12 cellular contexts compared by ENCODE assay signal in the genomic region with DNA sequence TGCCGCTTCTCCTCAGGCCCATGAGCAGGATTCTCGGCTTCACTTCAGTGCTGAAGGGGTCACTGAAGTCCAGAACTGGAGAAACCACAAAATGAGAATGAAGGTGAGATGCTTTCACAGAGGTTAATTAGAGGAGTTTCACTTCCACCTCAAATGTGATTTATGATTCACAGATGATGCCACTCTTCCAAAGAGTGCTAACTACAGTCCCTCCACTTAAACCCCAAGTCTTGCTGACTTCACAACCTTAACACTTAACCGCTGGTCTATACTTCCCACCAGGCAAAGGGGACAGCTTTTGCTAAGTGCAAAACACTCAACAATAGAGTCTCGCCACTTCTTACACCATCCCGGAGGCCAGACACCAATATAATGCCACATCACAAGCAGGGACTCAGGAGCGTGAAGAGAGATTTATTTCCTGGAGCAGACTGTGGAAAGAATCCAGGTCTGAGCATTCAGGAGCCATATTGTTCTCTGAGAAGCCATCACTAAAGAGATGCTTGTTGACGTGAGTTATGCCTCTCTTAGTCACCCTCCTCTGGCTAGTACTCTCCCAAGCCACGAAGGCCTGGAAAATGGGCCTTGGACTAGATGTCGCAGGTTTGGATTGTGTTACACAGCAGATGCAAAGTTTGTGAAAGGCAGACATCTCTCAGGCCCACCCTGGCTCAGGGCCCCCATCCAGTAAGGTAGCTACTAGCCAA. TPM values are rescaled to one million over a fixed set of nuclear protein-coding genes. Genes with fewer than 3 reads are reported as not detected.
A peak's percentile ranks its signal among the peaks of the same experiment; 100 is the strongest.
DNase-seq lines count a peak whose midpoint lies in the region; ATAC-seq, FAIRE-seq and TF ChIP-seq lines count a peak whose summit lies in the region.
"Had no signal": no experiment of that assay in that cellular context is flagged by ENCODE, and none has a peak within 500 bp of the region (broad histone marks: within the 10 kb centered on the region; RNA-seq: fewer than 3 reads in every experiment).

No MANE protein-coding gene starts in this region.

- no peak for DNase-seq in GM12891 (ENCODE audit: insufficient read length, low spot score)
- no peak for DNase-seq in NCI-H1092 (lab: John Stamatoyannopoulos, UW)
- no peak for DNase-seq in Calu3
- DNase-seq in NCI-H2107 (lab: John Stamatoyannopoulos, UW) = no peak
- no peak for DNase-seq in NCI-H774 (lab: John Stamatoyannopoulos, UW)
- DNase-seq: lower lobe of right lung; stimulated activated CD4-positive, alpha-beta T cell treated with anti-CD3 and anti-CD28 coated beads, Interleukin-12 subunit alpha, Interleukin-12 subunit beta, amount 100 ng/mL, for 4 hours had no signal

- peak overlapping the region; percentile 6; the same call in 1 of the 2 replicates for H3K9ac ChIP-seq in SU-DHL-6 (ENCODE audit: low read length)

- no peak overlapping the region for H3K27ac Mint-ChIP-seq in Calu3 (ENCODE audit: unreplicated experiment)

- H3K79me2 ChIP-seq in SU-DHL-6 (ENCODE audit: insufficient read depth, low read length) = peaks cover 50% of the 10 kb centered on the region

- no peak overlapping the region for H3K4me3 Mint-ChIP-seq in Calu3 (ENCODE audit: low read depth, unreplicated experiment)

- H3K27me3 ChIP-seq in SU-DHL-6 (ENCODE audit: low read length) = no peaks in the 10 kb centered on the region

- no peaks in the 10 kb centered on the region for H3K9me3 ChIP-seq in SU-DHL-6 (ENCODE audit: insufficient read depth, low read length)
- H3K9me3 ChIP-seq: lower lobe of right lung had no signal

- no peaks in the 10 kb centered on the region for H3K9me2 ChIP-seq in SU-DHL-6 (replicated peaks; ENCODE audit: insufficient read depth, low read length)

- H3K27me3 Mint-ChIP-seq in Calu3 (ENCODE audit: unreplicated experiment) = peaks cover 2% of the 10 kb centered on the region

- H3K36me3 ChIP-seq in SU-DHL-6 (ENCODE audit: low read length) = no peaks in the 10 kb centered on the region
- H3K36me3 ChIP-seq: lower lobe of right lung had no signal

- no peak for TF ChIP-seq CTCF in SU-DHL-6 (IDR thresholded peaks at IDR 0.05; ENCODE audit: insufficient read depth, low read length, poor library complexity, severe bottlenecking)
- TF ChIP-seq CTCF in Calu3 (IDR thresholded peaks at IDR 0.05; ENCODE audit: unreplicated experiment) = no peak

- no peak overlapping the region for H3K4me3 ChIP-seq in SU-DHL-6 (ENCODE audit: insufficient read depth, low read length, poor library complexity, severe bottlenecking)
- H3K4me3 ChIP-seq: lower lobe of right lung had no signal

- peak overlapping the region; percentile 52 for H3K27ac ChIP-seq in SU-DHL-6 (ENCODE audit: low read depth, low read length)
- H3K27ac ChIP-seq: C4-2B, lower lobe of right lung had no signal

- intact Hi-C loops in Calu3 (cut with micrococcal nuclease; ENCODE audit: unreplicated experiment) = no loop called here

- H4K20me1 ChIP-seq in SU-DHL-6 (ENCODE audit: low read depth, low read length) = no peaks in the 10 kb centered on the region

- CTCF ChIA-PET in Calu3 (lab: Charles Lee) = no interaction called here

- no peak overlapping the region for H2AFZ ChIP-seq in SU-DHL-6 (ENCODE audit: low read depth, low read length, severe bottlenecking)

- peak overlapping the region; percentile 39 for H3K4me2 ChIP-seq in SU-DHL-6 (ENCODE audit: low read depth, low read length, poor library complexity, severe bottlenecking)

- TF ChIP-seq POLR2A in GM12891 (IDR thresholded peaks at IDR 0.05; ENCODE audit: low read depth, low read length) = no peak

- BruUV-seq in Calu3 (replicated peaks; lab: Mats Ljungman, UMichigan) = no TSS peak

- no peaks in the 10 kb centered on the region for H3K9me3 Mint-ChIP-seq in Calu3 (ENCODE audit: low read depth, unreplicated experiment)

- no peaks in the 10 kb centered on the region for H3K36me3 Mint-ChIP-seq in Calu3 (ENCODE audit: insufficient read depth, unreplicated experiment)

- FAIRE-seq in GM12891 (lab: Jason Lieb, UNC) = peak; percentile 97

- H3K4me1 Mint-ChIP-seq in Calu3 (ENCODE audit: low read depth, unreplicated experiment) = peaks cover 7% of the 10 kb centered on the region

- H3F3A ChIP-seq in SU-DHL-6 (ENCODE audit: insufficient read depth) = peaks cover 1% of the 10 kb centered on the region; the same call in 1 of the 2 replicates

- ATAC-seq in GM19467 (IDR thresholded peaks at IDR 0.05; ENCODE audit: unreplicated experiment) = peak; percentile 94
- peak; percentile 92 for ATAC-seq in HG03064 (IDR thresholded peaks at IDR 0.05; ENCODE audit: low read depth, unreplicated experiment)
- ATAC-seq: HCT116, lower lobe of right lung had no signal

TF ChIP-seq in GM12891, 5 proteins besides CTCF, POLR2A, EP300 and RAD21:
- no peak for TF ChIP-seq TAF1 (IDR thresholded peaks at IDR 0.05; ENCODE audit: low read depth, low read length)
- peak; percentile 88 for TF ChIP-seq POU2F2 (IDR thresholded peaks at IDR 0.05; ENCODE audit: low read depth, low read length)
- TF ChIP-seq SPI1 (IDR thresholded peaks at IDR 0.05; ENCODE audit: low read depth, low read length) = peak; percentile 97
- TF ChIP-seq POLR2AphosphoS5 (IDR thresholded peaks at IDR 0.05; ENCODE audit: low read depth, low read length) = no peak
- TF ChIP-seq PAX5 (IDR thresholded peaks at IDR 0.05; ENCODE audit: insufficient read depth, low read length, severe bottlenecking) = peak; percentile 27

RNA-seq across cellular contexts. Expression of gene RRAGD, which starts 24.4 kb away (rescaled TPM):
- polyA plus RNA-seq in GM12891 (2012; ENCODE audit: low read depth, missing spikeins) = 12.7 TPM
- total RNA-seq in Calu3 (2022) = 1.3 and 1.7 TPM in 2 replicates

RNA-seq across cellular contexts. Expression of gene UBE2J1, which starts 35.1 kb away (rescaled TPM):
- polyA plus RNA-seq in GM12891 (2012; ENCODE audit: low read depth, missing spikeins) = 37.6 TPM
- total RNA-seq in Calu3 (2022) = 16.6 and 18.7 TPM in 2 replicates

RNA-seq across cellular contexts. Expression of gene ANKRD6, which starts 45.3 kb away (rescaled TPM):
- polyA plus RNA-seq in GM12891 (2012; ENCODE audit: low read depth, missing spikeins) = 1.7 TPM
- 14.7 and 18.0 TPM in 2 replicates for total RNA-seq in Calu3 (2022)
